Comparison of ENCODE assay signal across 21 cellular contexts in genomic region chr11:81895258-81895657, GRCh38.
"Had no signal": no experiment of that assay in that cellular context is flagged by ENCODE, and none has a peak within 500 bp of the region (broad histone marks: within the 10 kb centered on the region; RNA-seq: fewer than 3 reads in every experiment).

No MANE protein-coding gene starts in this region.

- DNase-seq: dermis blood vessel endothelial cell; esophagus squamous epithelium; foreskin fibroblast; glutamatergic neuron; islet precursor cell; left ventricle myocardium inferior; lower lobe of right lung; midbrain; nucleus accumbens; ovary; sigmoid colon; stimulated activated CD4-positive, alpha-beta T cell treated with anti-CD3 and anti-CD28 coated beads, Interleukin-2, amount 100 ng/mL, for 24 hours; stimulated activated CD4-positive, alpha-beta T cell treated with anti-CD3 and anti-CD28 coated beads, Interleukin-4, amount 100 ng/mL, for 4 hours; stimulated activated naive CD4-positive, alpha-beta T cell; tibial artery; upper lobe of left lung; uterus had no signal

- H2AFZ ChIP-seq: neural progenitor cell had no signal

- H3K9me3 ChIP-seq: esophagus squamous epithelium, gastroesophageal sphincter, lower lobe of right lung, ovary, right atrium auricular region, sigmoid colon, tibial artery, upper lobe of left lung had no signal

- H3K36me3 ChIP-seq: esophagus squamous epithelium, gastroesophageal sphincter, left ventricle myocardium inferior, lower lobe of right lung, neural progenitor cell, ovary, right atrium auricular region, sigmoid colon, tibial artery, upper lobe of left lung, uterus had no signal

- H3K27ac ChIP-seq: esophagus squamous epithelium, gastroesophageal sphincter, left ventricle myocardium inferior, lower lobe of right lung, neural progenitor cell, ovary, right atrium auricular region, sigmoid colon, skin epidermis, tibial artery, upper lobe of left lung, uterus had no signal

- H3K9ac ChIP-seq: neural progenitor cell had no signal

- H3K27me3 ChIP-seq: esophagus squamous epithelium, gastroesophageal sphincter, neural progenitor cell, ovary, right atrium auricular region, sigmoid colon, tibial artery, upper lobe of left lung, uterus had no signal

- H3K4me3 ChIP-seq: esophagus squamous epithelium, gastroesophageal sphincter, left ventricle myocardium inferior, lower lobe of right lung, neural progenitor cell, ovary, right atrium auricular region, sigmoid colon, skin epidermis, tibial artery, upper lobe of left lung, uterus had no signal

- H3K4me1 ChIP-seq: esophagus squamous epithelium, gastroesophageal sphincter, left ventricle myocardium inferior, lower lobe of right lung, neural progenitor cell, right atrium auricular region, sigmoid colon, upper lobe of left lung, uterus had no signal

- ATAC-seq: gastroesophageal sphincter, lower lobe of right lung had no signal

- H3K4me2 ChIP-seq: neural progenitor cell had no signal
